ENCODE assay signal across 22 cellular contexts in genomic region chr2:112915300-112916144, GRCh38. TPM values are rescaled to one million over a fixed set of nuclear protein-coding genes. Genes with fewer than 3 reads are reported as not detected.
A peak's percentile ranks its signal among the peaks of the same experiment; 100 is the strongest.
DNase-seq lines count a peak whose midpoint lies in the region; ATAC-seq lines count a peak whose summit lies in the region.
"Had no signal": no experiment of that assay in that cellular context is flagged by ENCODE, and none has a peak within 500 bp of the region (broad histone marks: within the 10 kb centered on the region; RNA-seq: fewer than 3 reads in every experiment).

No MANE protein-coding gene starts in this region.

- H3K9me3 Mint-ChIP-seq in activated T-helper 1 cell treated with anti-CD3 and anti-CD28 coated beads, Interleukin-12 subunit alpha, Interleukin-12 subunit beta, Interleukin-2, Interleukin-4 antibody, amounts not matched to agents 30 ng/mL and 10 ng/mL and 1 ng/mL, durations not matched to agents 14 hours and 24 hours and 36 hours, result no peaks in the 10 kb centered on the region

- ATAC-seq in HG02798 (IDR thresholded peaks at IDR 0.05; ENCODE audit: poor library complexity, unreplicated experiment), result peak; percentile 10
- ATAC-seq: body of pancreas, left cardiac atrium, sciatic nerve had no signal

- intact Hi-C loops in activated T-helper 1 cell treated with anti-CD3 and anti-CD28 coated beads, Interleukin-12 subunit alpha, Interleukin-12 subunit beta, Interleukin-2, Interleukin-4 antibody, amounts not matched to agents 30 ng/mL and 10 ng/mL and 1 ng/mL, durations not matched to agents 14 hours and 24 hours and 36 hours (cut with micrococcal nuclease), result loop anchor here (1.0 to 5.0 kb wide), 4 partner anchors 31 to 202 kb away; no protein-coding TSS in a partner anchor

- H3K4me3 Mint-ChIP-seq in activated T-helper 1 cell treated with anti-CD3 and anti-CD28 coated beads, Interleukin-12 subunit alpha, Interleukin-12 subunit beta, Interleukin-2, Interleukin-4 antibody, amounts not matched to agents 30 ng/mL and 10 ng/mL and 1 ng/mL, durations not matched to agents 14 hours and 24 hours and 36 hours, result peak overlapping the region; percentile 12
- H3K4me3 Mint-ChIP-seq: H9 had no signal

- H3K4me1 Mint-ChIP-seq in activated T-helper 1 cell treated with anti-CD3 and anti-CD28 coated beads, Interleukin-12 subunit alpha, Interleukin-12 subunit beta, Interleukin-2, Interleukin-4 antibody, amounts not matched to agents 30 ng/mL and 10 ng/mL and 1 ng/mL, durations not matched to agents 14 hours and 24 hours and 36 hours (ENCODE audit: low read depth), result peaks cover 36% of the 10 kb centered on the region
- H3K4me1 Mint-ChIP-seq: H9 had no signal

- H3K36me3 Mint-ChIP-seq in activated T-helper 1 cell treated with anti-CD3 and anti-CD28 coated beads, Interleukin-12 subunit alpha, Interleukin-12 subunit beta, Interleukin-2, Interleukin-4 antibody, amounts not matched to agents 30 ng/mL and 10 ng/mL and 1 ng/mL, durations not matched to agents 14 hours and 24 hours and 36 hours (ENCODE audit: low read depth), result no peaks in the 10 kb centered on the region

- DNase-seq in activated T-cell treated with anti-CD3 and anti-CD28 coated beads for 48 hours (ENCODE audit: low read depth) (peak; percentile 12), ACHN (no peak), mesenteric fat pad (ENCODE audit: low spot score) (no peak), NCI-H2029 treated with DMSO at 0.1 percent for 48 hours (lab: John Stamatoyannopoulos, UW) (no peak)
- DNase-seq in activated T-cell treated with anti-CD3 and anti-CD28 coated beads, Interleukin-2, amount 50 U/mL, for 1 hour, result no peak
- no peak for DNase-seq in activated T-helper 1 cell treated with anti-CD3 and anti-CD28 coated beads, Interleukin-12 subunit alpha, Interleukin-12 subunit beta, Interleukin-2, Interleukin-4 antibody, amounts not matched to agents 30 ng/mL and 10 ng/mL and 1 ng/mL, durations not matched to agents 14 hours and 24 hours and 36 hours (ENCODE audit: low spot score)
- peak; percentile 36 for DNase-seq in stimulated activated CD8-positive, alpha-beta memory T cell treated with anti-CD3 and anti-CD28 coated beads, Interleukin-4, amount 100 ng/mL, for 48 hours
- DNase-seq: body of pancreas, C1 segment of cervical spinal cord, H9, heart left ventricle, left cardiac atrium, mammary epithelial cell, NCI-H1694, NCI-H2171 treated with DMSO at 0.1 percent for 48 hours, NCI-H526 treated with DMSO at 0.1 percent for 48 hours, Peyer's patch, posterior cingulate gyrus had no signal

- in situ Hi-C loops in ACHN (cut with HindIII; ENCODE audit: low pct_ligation_motif_present, low pct_unique_long_range_greater_than_20kb, low sequenced_read_pairs), result no loop called here

- peaks cover 6% of the 10 kb centered on the region for H3K27me3 Mint-ChIP-seq in activated T-helper 1 cell treated with anti-CD3 and anti-CD28 coated beads, Interleukin-12 subunit alpha, Interleukin-12 subunit beta, Interleukin-2, Interleukin-4 antibody, amounts not matched to agents 30 ng/mL and 10 ng/mL and 1 ng/mL, durations not matched to agents 14 hours and 24 hours and 36 hours (ENCODE audit: insufficient read depth)

- peak overlapping the region; percentile 92 for H3K27ac Mint-ChIP-seq in activated T-helper 1 cell treated with anti-CD3 and anti-CD28 coated beads, Interleukin-12 subunit alpha, Interleukin-12 subunit beta, Interleukin-2, Interleukin-4 antibody, amounts not matched to agents 30 ng/mL and 10 ng/mL and 1 ng/mL, durations not matched to agents 14 hours and 24 hours and 36 hours
- H3K27ac Mint-ChIP-seq: H9 had no signal

RNA-seq across cellular contexts. Expression of gene IL37, which starts 4.6 kb away (rescaled TPM):
- total RNA-seq in activated T-helper 1 cell treated with anti-CD3 and anti-CD28 coated beads, Interleukin-12 subunit alpha, Interleukin-12 subunit beta, Interleukin-2, Interleukin-4 antibody, amounts not matched to agents 30 ng/mL and 10 ng/mL and 1 ng/mL, durations not matched to agents 14 hours and 24 hours and 36 hours, result not detected in 2 replicates
- not detected for total RNA-seq in mesenteric fat pad
- total RNA-seq: body of pancreas, cerebellum, H9, heart left ventricle, left cardiac atrium, mammary epithelial cell, Peyer's patch, sciatic nerve, vagina had no signal

Comparison
In these comparisons a context has a peak if more than half of its experiments do, and no peak if none do; other contexts are left out.
1. DNase-seq: peak in activated T-cell treated with anti-CD3 and anti-CD28 coated beads for 48 hours (single experiment) and stimulated activated CD8-positive, alpha-beta memory T cell treated with anti-CD3 and anti-CD28 coated beads, Interleukin-4, amount 100 ng/mL, for 48 hours (single experiment); none in activated T-cell treated with anti-CD3 and anti-CD28 coated beads, Interleukin-2, amount 50 U/mL, for 1 hour (single experiment), activated T-helper 1 cell treated with anti-CD3 and anti-CD28 coated beads, Interleukin-12 subunit alpha, Interleukin-12 subunit beta, Interleukin-2, Interleukin-4 antibody, amounts not matched to agents 30 ng/mL and 10 ng/mL and 1 ng/mL, durations not matched to agents 14 hours and 24 hours and 36 hours (single experiment), ACHN (single experiment), mesenteric fat pad (single experiment) and NCI-H2029 treated with DMSO at 0.1 percent for 48 hours (single experiment).